23 cellular contexts compared by ENCODE assay signal in genomic region chr17:4506180-4506814, GRCh38. TPM values are rescaled to one million over a fixed set of nuclear protein-coding genes. Genes with fewer than 3 reads are reported as not detected.
DNase-seq lines count a peak whose midpoint lies in the region; ATAC-seq and TF ChIP-seq lines count a peak whose summit lies in the region.
"Had no signal": no experiment of that assay in that cellular context is flagged by ENCODE, and none has a peak within 500 bp of the region (broad histone marks: within the 10 kb centered on the region; RNA-seq: fewer than 3 reads in every experiment).

No MANE protein-coding gene starts in this region.

- peak overlapping the region; percentile 75 for H4K8ac ChIP-seq in trophoblast cell (ENCODE audit: low read depth, low read length)

- peak overlapping the region; percentile 41 for H2BK5ac ChIP-seq in trophoblast cell (ENCODE audit: low read depth, low read length, poor library complexity)

- H3K36me3 ChIP-seq in trophoblast cell (ENCODE audit: control insufficient read depth in 1 of 2, insufficient read depth in 2 of 2, low read length in 2 of 2): peaks cover 34 to 55% of the 10 kb centered on the region in 2 experiments
- H3K36me3 ChIP-seq: HAP-1, vagina had no signal

- H3K27me3 ChIP-seq in trophoblast cell (ENCODE audit: insufficient read depth, low read length): no peaks in the 10 kb centered on the region
- H3K27me3 ChIP-seq: vagina had no signal

- H3K4ac ChIP-seq in trophoblast cell (ENCODE audit: low read depth, low read length): peak overlapping the region; percentile 93

- peak overlapping the region; percentile 66 for H2AK5ac ChIP-seq in trophoblast cell (ENCODE audit: low read length)

- no peak for ATAC-seq in HG03460 (IDR thresholded peaks at IDR 0.05; ENCODE audit: unreplicated experiment)
- ATAC-seq: activated T-cell treated with anti-CD3 and anti-CD28 coated beads, Interleukin-2, amount 50 U/mL, for 4 hours; naive thymus-derived CD8-positive, alpha-beta T cell; PC-3 had no signal

- H3K27ac ChIP-seq in trophoblast cell (ENCODE audit: low read depth, low read length): peak overlapping the region; percentile 89

- H3K4me2 ChIP-seq in trophoblast cell (ENCODE audit: low read length): no peak overlapping the region

- H3K14ac ChIP-seq in trophoblast cell (ENCODE audit: low read length): peak overlapping the region; percentile 93

- H4K12ac ChIP-seq in trophoblast cell (ENCODE audit: low read depth, low read length): no peak overlapping the region

- no peak overlapping the region for H3K4me3 ChIP-seq in trophoblast cell (ENCODE audit: low read depth, low read length)
- H3K4me3 ChIP-seq: HAP-1, vagina had no signal

- no peak overlapping the region for H3K23ac ChIP-seq in trophoblast cell (ENCODE audit: low read length)

- no peak overlapping the region for H3K9ac ChIP-seq in trophoblast cell (ENCODE audit: low read length)

- H3K9me3 ChIP-seq in trophoblast cell (ENCODE audit: insufficient read depth, low read depth, low read length): no peaks in the 10 kb centered on the region
- H3K9me3 ChIP-seq: HAP-1, vagina had no signal

- no CpG with 5 or more reads among the region's 13 CpGs for WGBS in trophoblast cell (ENCODE audit: extremely low coverage, insufficient coverage, insufficient read length)

- TF ChIP-seq POLR2A in erythroblast (IDR thresholded peaks at IDR 0.05; ENCODE audit: low read length): no peak

- peak overlapping the region; percentile 97 for H4K91ac ChIP-seq in trophoblast cell (ENCODE audit: low read depth, low read length)

- H2BK120ac ChIP-seq in trophoblast cell (ENCODE audit: insufficient read depth, low read length, poor library complexity): peak overlapping the region; percentile 89

- peaks cover 56% of the 10 kb centered on the region for H3K79me2 ChIP-seq in trophoblast cell (ENCODE audit: control insufficient read depth, insufficient read depth, low read length, poor library complexity)

- peaks cover 40% of the 10 kb centered on the region for H3K79me1 ChIP-seq in trophoblast cell (ENCODE audit: low read length)

- H2AFZ ChIP-seq in trophoblast cell (ENCODE audit: insufficient read depth, low read length, poor library complexity): peak overlapping the region; percentile 21

- DNase-seq in GF-D8 (lab: John Stamatoyannopoulos, UW) (peak; percentile 36), OCI-M1 (lab: John Stamatoyannopoulos, UW) (peak; percentile 95), erythroblast (lab: John Stamatoyannopoulos, UW) (peak; percentile 60 to 89), trophoblast cell (no peak), HuH-7.5 (ENCODE audit: low spot score) (no peak)
- DNase-seq in central memory CD4-positive, alpha-beta T cell: no peak
- DNase-seq: activated CD4-positive, alpha-beta T cell treated with anti-CD3 and anti-CD28 coated beads for 1 hour; activated T-cell treated with anti-CD3 and anti-CD28 coated beads, Interleukin-2, amount 50 U/mL, for 4 hours; cortex of kidney; EL; naive thymus-derived CD8-positive, alpha-beta T cell; NCI-H1105 treated with DMSO at 0.1 percent for 48 hours; NCI-H2029; NCI-H345; NCI-H774; PC-3; SHP77 treated with DMSO at 0.1 percent for 48 hours; small intestine; stimulated activated CD4-positive, alpha-beta T cell treated with anti-CD3 and anti-CD28 coated beads, Interleukin-2, amount 100 ng/mL, for 24 hours; T-helper 9 cell had no signal

- H3K4me1 ChIP-seq in trophoblast cell (ENCODE audit: control insufficient read depth in 1 of 2, insufficient read depth in 2 of 2, low read length in 2 of 2): peaks cover 73 to 86% of the 10 kb centered on the region in 2 experiments
- H3K4me1 ChIP-seq: HAP-1, vagina had no signal

- H2BK12ac ChIP-seq in trophoblast cell (ENCODE audit: low read length): peak overlapping the region; percentile 73

- peak overlapping the region; percentile 92 for H3K18ac ChIP-seq in trophoblast cell (ENCODE audit: low read length)

RNA-seq across cellular contexts. Expression of gene SPNS2, which starts 7.6 kb away (rescaled TPM):
- 153 and 164 TPM in 2 replicates for polyA plus RNA-seq in trophoblast cell (2013)

RNA-seq across cellular contexts. Expression of gene MYBBP1A, which starts 48.9 kb away (rescaled TPM):
- polyA plus RNA-seq in trophoblast cell (2013): 12.1 and 12.4 TPM in 2 replicates

RNA-seq across cellular contexts. Expression of gene GGT6, which starts 54.1 kb away (rescaled TPM):
- not detected in 2 replicates for polyA plus RNA-seq in trophoblast cell (2013)
- polyA plus RNA-seq: naive thymus-derived CD8-positive, alpha-beta T cell had no signal

Comparison
In these comparisons a context has a peak if more than half of its experiments do, and no peak if none do; other contexts are left out.
1. DNase-seq: peak in GF-D8 (single experiment), OCI-M1 (single experiment) and erythroblast (2 of 2); none in trophoblast cell (0 of 2), central memory CD4-positive, alpha-beta T cell (single experiment) and HuH-7.5 (single experiment).